In genomic region chr11:64650923-64651523, GRCh38 we compare ENCODE assay signal across 9 cellular contexts.
A peak's percentile ranks its signal among the peaks of the same experiment; 100 is the strongest.
DNase-seq lines count a peak whose midpoint lies in the region; ATAC-seq and TF ChIP-seq lines count a peak whose summit lies in the region.
"Had no signal": no experiment of that assay in that cellular context is flagged by ENCODE, and none has a peak within 500 bp of the region (broad histone marks: within the 10 kb centered on the region; RNA-seq: fewer than 3 reads in every experiment).

No MANE protein-coding gene starts in this region.

- H3K27me3 ChIP-seq in Caco-2 (replicated peaks; ENCODE audit: control insufficient read depth, insufficient read depth, low read length) (no peaks in the 10 kb centered on the region), ascending aorta (no peaks in the 10 kb centered on the region), aorta (ENCODE audit: control insufficient read depth in 1 of 2, insufficient read depth in 2 of 2, low read length in 1 of 2) (no peaks in the 10 kb centered on the region)

- H3K4me1 ChIP-seq in Caco-2 (peaks cover 17% of the 10 kb centered on the region), ascending aorta (no peaks in the 10 kb centered on the region), aorta (ENCODE audit: control insufficient read depth in 1 of 2, insufficient read depth in 2 of 2, low read length in 2 of 2) (no peaks in the 10 kb centered on the region)

- H3K9me3 Mint-ChIP-seq in Caco-2 (ENCODE audit: unreplicated experiment) (no peaks in the 10 kb centered on the region), HFFc6 (no peaks in the 10 kb centered on the region)
- H3K9me3 Mint-ChIP-seq: memory B cell had no signal

- H3K27ac Mint-ChIP-seq in Caco-2 (ENCODE audit: unreplicated experiment) = no peak overlapping the region
- no peak overlapping the region for H3K27ac Mint-ChIP-seq in HFFc6
- H3K27ac Mint-ChIP-seq: memory B cell had no signal

- CTCF ChIA-PET in Caco-2 (lab: Charles Lee) = interaction anchor here (0.6 to 3.6 kb wide), 11 partner anchors 38 to 676 kb away, joined by 3 to 35 read pairs (median 4); partner anchors contain the start of genes PRDX5 and TRMT112

- H3K4me3 ChIP-seq in Caco-2 (ENCODE audit: low read depth, low read length) = no peak overlapping the region
- H3K4me3 ChIP-seq in ascending aorta = no peak overlapping the region
- no peak overlapping the region for H3K4me3 ChIP-seq in aorta (ENCODE audit: low read length in 2 of 2)

- no peak overlapping the region for H3K4me3 Mint-ChIP-seq in Caco-2 (ENCODE audit: unreplicated experiment)
- no peak overlapping the region for H3K4me3 Mint-ChIP-seq in HFFc6
- H3K4me3 Mint-ChIP-seq: memory B cell had no signal

- no peaks in the 10 kb centered on the region for H3K27me3 Mint-ChIP-seq in Caco-2 (ENCODE audit: insufficient read depth, unreplicated experiment)
- H3K27me3 Mint-ChIP-seq in HFFc6 (ENCODE audit: insufficient read depth) = peaks cover 34% of the 10 kb centered on the region

- H3K36me3 ChIP-seq in Caco-2 (ENCODE audit: control insufficient read depth, insufficient read depth, low read length) (no peaks in the 10 kb centered on the region), ascending aorta (peaks cover 0 to 10% of the 10 kb centered on the region in 2 donors), aorta (ENCODE audit: control insufficient read depth in 1 of 2, insufficient read depth in 2 of 2, low read length in 1 of 2) (no peaks in the 10 kb centered on the region)

- no TSS peak for BruUV-seq in Caco-2 (replicated peaks; lab: Mats Ljungman, UMichigan)

- peak; percentile 51 to 52 for TF ChIP-seq CTCF in Caco-2 (IDR thresholded peaks at IDR 0.05; ENCODE audit: insufficient read depth in 1 of 2, low read depth in 1 of 2, low read length in 1 of 2, severe bottlenecking in 1 of 2, unreplicated experiment in 1 of 2)
- TF ChIP-seq CTCF in HFFc6 (IDR thresholded peaks at IDR 0.05) = peak; percentile 77
- peak in 2 of 3 experiments; percentile 18 to 33 for TF ChIP-seq CTCF in ascending aorta (IDR thresholded peaks at IDR 0.05)

- DNase-seq in Caco-2 (peak in 1 of 2 experiments; percentile 31), HFFc6 (peak; percentile 22), ascending aorta (ENCODE audit: low spot score in 2 of 2) (no peak), medulla oblongata (ENCODE audit: extremely low spot score) (peak; percentile 60), ecto neural progenitor cell (ENCODE audit: low spot score) (no peak), aorta (no peak)

- H3K27ac ChIP-seq in ascending aorta = no peak overlapping the region
- H3K27ac ChIP-seq in aorta (ENCODE audit: low read depth in 1 of 2, low read length in 2 of 2) = no peak overlapping the region

- peaks cover 15% of the 10 kb centered on the region for H3K4me1 Mint-ChIP-seq in Caco-2 (ENCODE audit: low read depth, unreplicated experiment)
- no peaks in the 10 kb centered on the region for H3K4me1 Mint-ChIP-seq in HFFc6 (ENCODE audit: low read depth)

- no peaks in the 10 kb centered on the region for H3K36me3 Mint-ChIP-seq in Caco-2 (ENCODE audit: insufficient read depth, unreplicated experiment)
- no peaks in the 10 kb centered on the region for H3K36me3 Mint-ChIP-seq in HFFc6 (ENCODE audit: low read depth)
- H3K36me3 Mint-ChIP-seq: memory B cell had no signal

- POLR2A ChIA-PET in Caco-2 (lab: Charles Lee) = no interaction called here

- WGBS in aorta, 2 donors = 72 to 76% methylated on average over 18 of the region's 18 CpGs

- H3K9me3 ChIP-seq in Caco-2 (no peaks in the 10 kb centered on the region), ascending aorta (no peaks in the 10 kb centered on the region), aorta (ENCODE audit: control insufficient read depth, low read length) (no peaks in the 10 kb centered on the region)

- ATAC-seq in GM19328 (IDR thresholded peaks at IDR 0.05; ENCODE audit: unreplicated experiment) = no peak
- ATAC-seq in esophagus mucosa = no peak
- no peak for ATAC-seq in aorta (ENCODE audit: low FRiP score)

- intact Hi-C loops in Caco-2 (cut with micrococcal nuclease; ENCODE audit: unreplicated experiment) = loop anchor here (5.0 to 10.0 kb wide), 2 partner anchors 264 to 296 kb away; partner anchors contain the start of gene RPS6KA4
- intact Hi-C loops in ascending aorta (cut with DNase I) = loop anchor here (5.0 kb wide), 2 partner anchors 36 to 294 kb away; partner anchors contain the start of gene RPS6KA4
- intact Hi-C loops in aorta (cut with DNase I) = loop anchor here in 1 of 2 donors (5.0 kb wide), 1 partner anchor 159 kb away; no protein-coding TSS in a partner anchor

Comparison
In these comparisons a context has a peak if more than half of its experiments do, and no peak if none do; other contexts are left out.
1. DNase-seq: peak in HFFc6 (single experiment) and medulla oblongata (single experiment); none in ascending aorta (0 of 2), ecto neural progenitor cell (single experiment) and aorta (0 of 2).
2. CTCF ChIP-seq: peak in every context shown above with its lines; median percentile 77 in HFFc6; 52 in Caco-2; 26 in ascending aorta.